In the genomic region with DNA sequence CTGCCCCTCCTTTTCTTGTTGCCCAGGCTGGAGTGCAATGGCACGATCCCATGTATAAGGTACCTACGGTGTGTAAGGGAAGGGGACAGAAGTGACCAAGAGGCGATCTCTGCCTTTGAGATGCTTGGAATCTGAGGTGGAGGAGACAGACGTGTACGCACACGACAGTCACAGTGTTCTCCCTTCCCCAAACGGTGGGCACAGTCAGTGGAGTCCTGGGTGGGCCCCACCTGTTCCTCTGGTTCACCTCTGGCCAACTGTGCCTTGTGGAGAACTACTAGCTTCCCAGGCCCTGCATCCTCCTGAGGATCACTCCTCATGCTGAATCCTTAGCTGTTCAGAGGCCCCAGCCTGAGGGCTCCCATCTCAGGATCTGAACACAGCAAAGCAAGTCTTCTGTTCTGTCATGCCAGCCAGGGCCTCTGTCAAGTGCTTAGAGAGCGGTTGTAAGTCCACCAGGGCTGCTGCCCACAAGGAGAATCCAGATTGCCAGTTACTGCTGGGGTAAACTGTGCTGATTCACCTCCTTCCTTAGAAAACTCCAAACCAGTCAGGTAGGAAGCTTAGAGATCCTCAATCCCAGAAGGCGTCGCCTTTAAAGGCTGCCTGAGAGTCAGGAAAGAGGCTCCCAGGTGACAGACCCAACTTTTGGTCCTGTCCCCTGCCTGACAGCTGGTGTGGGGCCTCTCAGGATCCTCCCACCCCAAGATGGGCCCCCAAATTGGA, we compare ENCODE assay signal across 8 cellular contexts. TPM values are rescaled to one million over a fixed set of nuclear protein-coding genes. Genes with fewer than 3 reads are reported as not detected.
DNase-seq lines count a peak whose midpoint lies in the region; ATAC-seq and TF ChIP-seq lines count a peak whose summit lies in the region.

No MANE protein-coding gene starts in this region.

- H2AFZ ChIP-seq in SU-DHL-6 (ENCODE audit: low read depth, low read length, severe bottlenecking): no peak overlapping the region
- no peak overlapping the region for H2AFZ ChIP-seq in fibroblast of lung (ENCODE audit: low read length)

- no peaks in the 10 kb centered on the region for H3K9me2 ChIP-seq in SU-DHL-6 (replicated peaks; ENCODE audit: insufficient read depth, low read length)

- no peak overlapping the region for H3K27ac ChIP-seq in SU-DHL-6 (ENCODE audit: low read depth, low read length)
- peak overlapping the region; percentile 92 for H3K27ac ChIP-seq in fibroblast of lung (ENCODE audit: insufficient read depth, low read length)

- H3K27me3 ChIP-seq in SU-DHL-6 (ENCODE audit: low read length): no peaks in the 10 kb centered on the region
- no peaks in the 10 kb centered on the region for H3K27me3 ChIP-seq in fibroblast of lung (ENCODE audit: control insufficient read depth, insufficient read depth, low read length)

- H3K9ac ChIP-seq in SU-DHL-6 (ENCODE audit: low read length) (peak overlapping the region; percentile 91), fibroblast of lung (ENCODE audit: insufficient read depth, low read length) (peak overlapping the region; percentile 13)

- H3K79me2 ChIP-seq in SU-DHL-6 (ENCODE audit: insufficient read depth, low read length) (peaks cover 31% of the 10 kb centered on the region), fibroblast of lung (ENCODE audit: control insufficient read depth, insufficient read depth, low read length) (peaks cover 60% of the 10 kb centered on the region)

- H3K4me1 ChIP-seq in fibroblast of lung (ENCODE audit: control insufficient read depth, extremely low read depth, insufficient read depth, low read length): peaks cover 9% of the 10 kb centered on the region

- no peaks in the 10 kb centered on the region for H3K36me3 ChIP-seq in SU-DHL-6 (ENCODE audit: low read length)
- H3K36me3 ChIP-seq in fibroblast of lung (ENCODE audit: control insufficient read depth, insufficient read depth, low read length): peaks cover 6% of the 10 kb centered on the region

- no peak for ATAC-seq in GM21390 (IDR thresholded peaks at IDR 0.05; ENCODE audit: unreplicated experiment)

- no peaks in the 10 kb centered on the region for H3F3A ChIP-seq in SU-DHL-6 (ENCODE audit: insufficient read depth)

- peak overlapping the region; percentile 67 for H3K4me2 ChIP-seq in SU-DHL-6 (ENCODE audit: low read depth, low read length, poor library complexity, severe bottlenecking)
- peak overlapping the region; percentile 98 for H3K4me2 ChIP-seq in fibroblast of lung (ENCODE audit: extremely low read depth, insufficient read depth, low read length)

- H4K20me1 ChIP-seq in SU-DHL-6 (ENCODE audit: low read depth, low read length) (no peaks in the 10 kb centered on the region), fibroblast of lung (ENCODE audit: control insufficient read depth, extremely low read depth, insufficient read depth, low read length) (no peaks in the 10 kb centered on the region)

- H3K4me3 ChIP-seq in GM12875 (ENCODE audit: low read depth, low read length) (peak overlapping the region; percentile 90), SU-DHL-6 (ENCODE audit: insufficient read depth, low read length, poor library complexity, severe bottlenecking) (peak overlapping the region; percentile 82), fibroblast of lung (replicated peaks in 1 of 4; ENCODE audit: control extremely low read depth in 1 of 4, insufficient read depth in 1 of 4, low read depth in 3 of 4, low read length in 4 of 4) (peak overlapping the region; percentile 78 to 91 (median 90)), skeletal muscle cell (ENCODE audit: low read depth, low read length) (peak overlapping the region; percentile 87)

- DNase-seq in fibroblast of lung (ENCODE audit: low read depth in 2 of 2): no peak
- no peak for DNase-seq in skeletal muscle cell (ENCODE audit: low read depth)
- DNase-seq in HuH-7 (ENCODE audit: low spot score): no peak
- DNase-seq in NCI-H82 (lab: John Stamatoyannopoulos, UW): no peak
- DNase-seq in Ammon's horn (ENCODE audit: low spot score): no peak

- TF ChIP-seq CTCF in GM12875 (IDR thresholded peaks at IDR 0.05; ENCODE audit: borderline replicate concordance, insufficient read depth, low read depth, low read length) (no peak), SU-DHL-6 (IDR thresholded peaks at IDR 0.05; ENCODE audit: insufficient read depth, low read length, poor library complexity, severe bottlenecking) (no peak), fibroblast of lung (conservative IDR thresholded peaks at IDR 0.05 in 1 of 2, IDR thresholded peaks at IDR 0.05 in 1 of 2; ENCODE audit: low read depth in 1 of 2, low read length in 2 of 2) (no peak)

- H3K9me3 ChIP-seq in SU-DHL-6 (ENCODE audit: insufficient read depth, low read length): no peaks in the 10 kb centered on the region
- no peaks in the 10 kb centered on the region for H3K9me3 ChIP-seq in fibroblast of lung (ENCODE audit: control insufficient read depth, insufficient read depth, low read depth, low read length)

RNA-seq across cellular contexts. Expression of a gene that starts 1.6 kb away (rescaled TPM):
- total RNA-seq in fibroblast of lung: 61.4 and 65.5 TPM in 2 replicates
- polyA plus RNA-seq in fibroblast of lung: 35.2 and 50.0 TPM in 2 replicates
- 32.6 and 38.7 TPM in 2 replicates for polyA plus RNA-seq in fibroblast of lung (2012)
- 148 and 156 TPM in 2 replicates for polyA minus RNA-seq in fibroblast of lung (ENCODE audit: low replicate concordance)

RNA-seq across cellular contexts. Expression of a gene that starts 20.2 kb away (rescaled TPM):
- total RNA-seq in fibroblast of lung: 1.8 and 9.7 TPM in 2 replicates
- 6.1 and 21.2 TPM in 2 replicates for polyA plus RNA-seq in fibroblast of lung
- 4.5 and 15.8 TPM in 2 replicates for polyA plus RNA-seq in fibroblast of lung (2012)
- polyA minus RNA-seq in fibroblast of lung (ENCODE audit: low replicate concordance): 3.1 and 13.3 TPM in 2 replicates
